22 cellular contexts compared by ENCODE assay signal in genomic region chr2:108538000-108538625, GRCh38. TPM values are rescaled to one million over a fixed set of nuclear protein-coding genes. Genes with fewer than 3 reads are reported as not detected.
A peak's percentile ranks its signal among the peaks of the same experiment; 100 is the strongest.
DNase-seq lines count a peak whose midpoint lies in the region; ATAC-seq, FAIRE-seq and TF ChIP-seq lines count a peak whose summit lies in the region.
"Had no signal": no experiment of that assay in that cellular context is flagged by ENCODE, and none has a peak within 500 bp of the region (broad histone marks: within the 10 kb centered on the region; RNA-seq: fewer than 3 reads in every experiment).

No MANE protein-coding gene starts in this region.

- ATAC-seq in SK-N-SH treated with all-trans-retinoic acid at 6 μM for 48 hours = no peak
- ATAC-seq in stimulated activated memory B cell treated with anti-CD40 and anti-IgM and Interleukin-4, amounts not matched to agents 10 μg/mL and 1 μg/mL and 100 μg/mL, for 72 hours = no peak
- ATAC-seq: activated naive CD8-positive, alpha-beta T cell treated with anti-CD3 and anti-CD28 coated beads, Interleukin-2, amount 50 U/mL, for 24 hours; activated T-helper 17 cell treated with anti-CD3 and anti-CD28 coated beads, Interleukin-2, amount 50 U/mL, for 72 hours; natural killer cell had no signal

- WGBS in SK-N-SH (ENCODE audit: low lambda C conversion rate) = 59% methylated on average over 5 of the region's 5 CpGs

- H3K36me3 ChIP-seq in SK-N-SH (replicated peaks in 1 of 2; ENCODE audit: control insufficient read depth in 1 of 2, insufficient read depth in 2 of 2, low read length in 1 of 2) (peaks cover 0 to 7% of the 10 kb centered on the region in 2 experiments), astrocyte (ENCODE audit: insufficient read depth, low read length) (peaks cover 5% of the 10 kb centered on the region)
- H3K36me3 ChIP-seq: thoracic aorta had no signal

- POLR2A ChIA-PET in SK-N-SH (lab: Yijun Ruan, JAX) = no interaction called here

- H3K27ac Mint-ChIP-seq in astrocyte (ENCODE audit: unreplicated experiment) = peak overlapping the region; percentile 17
- H3K27ac Mint-ChIP-seq in stimulated activated memory B cell treated with anti-CD40 and anti-IgM and Interleukin-4, amounts not matched to agents 10 μg/mL and 1 μg/mL and 100 μg/mL, for 72 hours = peak overlapping the region; percentile 3
- H3K27ac Mint-ChIP-seq: activated naive CD8-positive, alpha-beta T cell treated with anti-CD3 and anti-CD28 coated beads, Interleukin-2, amount 50 U/mL, for 24 hours; activated T-helper 17 cell treated with anti-CD3 and anti-CD28 coated beads, Interleukin-2, amount 50 U/mL, for 72 hours; natural killer cell; T-helper 2 cell treated with Interferon-gamma antibody and Interleukin-4, amounts not matched to agents 5 μg/mL and 100 μg/mL, for 36 hours had no signal

- no peak overlapping the region for H3K9ac ChIP-seq in SK-N-SH
- H3K9ac ChIP-seq in astrocyte (ENCODE audit: low read length) = peak overlapping the region; percentile 95

- H3K27ac ChIP-seq in SK-N-SH (ENCODE audit: low read depth in 2 of 2, low read length in 1 of 2) = no peak overlapping the region
- peak overlapping the region; percentile 17 for H3K27ac ChIP-seq in astrocyte (ENCODE audit: low read depth, low read length)
- H3K27ac ChIP-seq: spleen, thoracic aorta had no signal

- TF ChIP-seq RAD21 in SK-N-SH (IDR thresholded peaks at IDR 0.05; ENCODE audit: low read length) = no peak

- no peak overlapping the region for H2AFZ ChIP-seq in SK-N-SH (ENCODE audit: low read depth)
- H2AFZ ChIP-seq in astrocyte (ENCODE audit: low read depth, low read length) = no peak overlapping the region

- H3K4me3 Mint-ChIP-seq in astrocyte (ENCODE audit: unreplicated experiment) = peak overlapping the region; percentile 95
- H3K4me3 Mint-ChIP-seq in stimulated activated memory B cell treated with anti-CD40 and anti-IgM and Interleukin-4, amounts not matched to agents 10 μg/mL and 1 μg/mL and 100 μg/mL, for 72 hours = no peak overlapping the region
- H3K4me3 Mint-ChIP-seq: activated naive CD8-positive, alpha-beta T cell treated with anti-CD3 and anti-CD28 coated beads, Interleukin-2, amount 50 U/mL, for 24 hours; activated T-helper 17 cell treated with anti-CD3 and anti-CD28 coated beads, Interleukin-2, amount 50 U/mL, for 72 hours; natural killer cell; T-helper 2 cell treated with Interferon-gamma antibody and Interleukin-4, amounts not matched to agents 5 μg/mL and 100 μg/mL, for 36 hours had no signal

- H3K9me2 ChIP-seq in SK-N-SH = no peaks in the 10 kb centered on the region

- H3K9me3 ChIP-seq in SK-N-SH (no peaks in the 10 kb centered on the region), astrocyte (ENCODE audit: insufficient read depth, low read depth, low read length) (no peaks in the 10 kb centered on the region)
- H3K9me3 ChIP-seq: spleen, thoracic aorta had no signal

- H3K4me1 ChIP-seq in SK-N-SH (ENCODE audit: control insufficient read depth in 1 of 2, insufficient read depth in 2 of 2, low read depth in 1 of 2, low read length in 1 of 2) = peaks cover 12 to 15% of the 10 kb centered on the region in 2 experiments; a peak in 3 of 4 replicates
- peaks cover 39% of the 10 kb centered on the region for H3K4me1 ChIP-seq in astrocyte (ENCODE audit: insufficient read depth, low read length)

- no peak for TF ChIP-seq CTCF in SK-N-SH (IDR thresholded peaks at IDR 0.05)
- TF ChIP-seq CTCF in astrocyte (IDR thresholded peaks at IDR 0.05; ENCODE audit: insufficient read depth, low read depth, low read length) = no peak

- DNase-seq in SK-N-SH (no peak), astrocyte (ENCODE audit: low read depth) (no peak), islet precursor cell (peak; percentile 58), GM19238 (ENCODE audit: insufficient read length, low spot score) (no peak), dermis blood vessel endothelial cell (no peak)
- no peak for DNase-seq in stimulated activated CD4-positive, alpha-beta T cell treated with anti-CD3 and anti-CD28 coated beads, Interleukin-2, amount 100 ng/mL, for 24 hours
- DNase-seq: 8988T; activated CD4-positive, CD25-positive, alpha-beta regulatory T cell; activated CD8-positive, alpha-beta memory T cell treated with anti-CD3 and anti-CD28 coated beads for 24 hours; activated naive CD8-positive, alpha-beta T cell treated with anti-CD3 and anti-CD28 coated beads, Interleukin-2, amount 50 U/mL, for 24 hours; effector CD4-positive, alpha-beta T cell; natural killer cell; NCI-H2081; NCI-H524 treated with DMSO at 0.1 percent for 48 hours; spleen had no signal

- peaks cover 5% of the 10 kb centered on the region for H3K36me3 Mint-ChIP-seq in astrocyte (ENCODE audit: low read depth, unreplicated experiment)
- H3K36me3 Mint-ChIP-seq in stimulated activated memory B cell treated with anti-CD40 and anti-IgM and Interleukin-4, amounts not matched to agents 10 μg/mL and 1 μg/mL and 100 μg/mL, for 72 hours = peaks cover 5% of the 10 kb centered on the region
- H3K36me3 Mint-ChIP-seq: natural killer cell had no signal

- no peak for FAIRE-seq in astrocyte (lab: Jason Lieb, UNC)

- H3F3A ChIP-seq in SK-N-SH (replicated peaks; ENCODE audit: insufficient read depth) = peaks cover 12% of the 10 kb centered on the region

- peaks cover 39% of the 10 kb centered on the region for H3K4me1 Mint-ChIP-seq in astrocyte (ENCODE audit: low read depth, unreplicated experiment)
- peaks cover 27% of the 10 kb centered on the region for H3K4me1 Mint-ChIP-seq in stimulated activated memory B cell treated with anti-CD40 and anti-IgM and Interleukin-4, amounts not matched to agents 10 μg/mL and 1 μg/mL and 100 μg/mL, for 72 hours

- H3K4me2 ChIP-seq in SK-N-SH (peak overlapping the region; percentile 8; the same call in 1 of the 2 replicates), astrocyte (ENCODE audit: low read length) (peak overlapping the region; percentile 92)

- no peaks in the 10 kb centered on the region for H3K27me3 Mint-ChIP-seq in astrocyte (ENCODE audit: low read depth, unreplicated experiment)
- no peaks in the 10 kb centered on the region for H3K27me3 Mint-ChIP-seq in stimulated activated memory B cell treated with anti-CD40 and anti-IgM and Interleukin-4, amounts not matched to agents 10 μg/mL and 1 μg/mL and 100 μg/mL, for 72 hours
- H3K27me3 Mint-ChIP-seq: activated naive CD8-positive, alpha-beta T cell treated with anti-CD3 and anti-CD28 coated beads, Interleukin-2, amount 50 U/mL, for 24 hours; activated T-helper 17 cell treated with anti-CD3 and anti-CD28 coated beads, Interleukin-2, amount 50 U/mL, for 72 hours; IgD-negative memory B cell; progenitor cell of endocrine pancreas had no signal

- CTCF ChIA-PET in SK-N-SH (lab: Yijun Ruan, JAX) = interaction anchor here (0.8 kb wide), 1 partner anchor 98 kb away, joined by 3 read pairs; no protein-coding TSS in a partner anchor

- H3K79me2 ChIP-seq in SK-N-SH (ENCODE audit: insufficient read depth) = peaks cover 89% of the 10 kb centered on the region
- peaks cover 85% of the 10 kb centered on the region for H3K79me2 ChIP-seq in astrocyte (ENCODE audit: insufficient read depth, low read length)

- H3K9me3 Mint-ChIP-seq in astrocyte (ENCODE audit: unreplicated experiment) = no peaks in the 10 kb centered on the region
- no peaks in the 10 kb centered on the region for H3K9me3 Mint-ChIP-seq in stimulated activated memory B cell treated with anti-CD40 and anti-IgM and Interleukin-4, amounts not matched to agents 10 μg/mL and 1 μg/mL and 100 μg/mL, for 72 hours
- H3K9me3 Mint-ChIP-seq: activated naive CD8-positive, alpha-beta T cell treated with anti-CD3 and anti-CD28 coated beads, Interleukin-2, amount 50 U/mL, for 24 hours; activated T-helper 17 cell treated with anti-CD3 and anti-CD28 coated beads, Interleukin-2, amount 50 U/mL, for 72 hours; IgD-negative memory B cell; natural killer cell; T-helper 2 cell treated with Interferon-gamma antibody and Interleukin-4, amounts not matched to agents 5 μg/mL and 100 μg/mL, for 36 hours had no signal

- TF ChIP-seq EP300 in SK-N-SH (IDR thresholded peaks at IDR 0.05; ENCODE audit: borderline replicate concordance in 1 of 2, low read depth in 1 of 2, low read length in 1 of 2) = no peak

- peaks cover 74% of the 10 kb centered on the region for H4K20me1 ChIP-seq in SK-N-SH (ENCODE audit: insufficient read depth)
- H4K20me1 ChIP-seq in astrocyte (ENCODE audit: insufficient read depth, low read length) = peaks cover 82% of the 10 kb centered on the region

- H3K27me3 ChIP-seq in SK-N-SH (ENCODE audit: insufficient read depth) (no peaks in the 10 kb centered on the region), astrocyte (ENCODE audit: insufficient read depth, low read length) (no peaks in the 10 kb centered on the region)

- H3K4me3 ChIP-seq in SK-N-SH (ENCODE audit: low read depth in 2 of 2, low read length in 1 of 2) (no peak overlapping the region), astrocyte (ENCODE audit: insufficient read depth, low read depth, low read length) (no peak overlapping the region)
- H3K4me3 ChIP-seq: spleen, thoracic aorta had no signal

TF ChIP-seq in SK-N-SH, 30 proteins besides CTCF, POLR2A, EP300 and RAD21:
- no peak for TF ChIP-seq FOXM1 (IDR thresholded peaks at IDR 0.05; ENCODE audit: low read depth)

TF ChIP-seq in SK-N-SH treated with all-trans-retinoic acid at 6 μM for 48 hours, 23 proteins besides CTCF, POLR2A, EP300 and RAD21 (continues in another document):
- TF ChIP-seq, protein P1, sequence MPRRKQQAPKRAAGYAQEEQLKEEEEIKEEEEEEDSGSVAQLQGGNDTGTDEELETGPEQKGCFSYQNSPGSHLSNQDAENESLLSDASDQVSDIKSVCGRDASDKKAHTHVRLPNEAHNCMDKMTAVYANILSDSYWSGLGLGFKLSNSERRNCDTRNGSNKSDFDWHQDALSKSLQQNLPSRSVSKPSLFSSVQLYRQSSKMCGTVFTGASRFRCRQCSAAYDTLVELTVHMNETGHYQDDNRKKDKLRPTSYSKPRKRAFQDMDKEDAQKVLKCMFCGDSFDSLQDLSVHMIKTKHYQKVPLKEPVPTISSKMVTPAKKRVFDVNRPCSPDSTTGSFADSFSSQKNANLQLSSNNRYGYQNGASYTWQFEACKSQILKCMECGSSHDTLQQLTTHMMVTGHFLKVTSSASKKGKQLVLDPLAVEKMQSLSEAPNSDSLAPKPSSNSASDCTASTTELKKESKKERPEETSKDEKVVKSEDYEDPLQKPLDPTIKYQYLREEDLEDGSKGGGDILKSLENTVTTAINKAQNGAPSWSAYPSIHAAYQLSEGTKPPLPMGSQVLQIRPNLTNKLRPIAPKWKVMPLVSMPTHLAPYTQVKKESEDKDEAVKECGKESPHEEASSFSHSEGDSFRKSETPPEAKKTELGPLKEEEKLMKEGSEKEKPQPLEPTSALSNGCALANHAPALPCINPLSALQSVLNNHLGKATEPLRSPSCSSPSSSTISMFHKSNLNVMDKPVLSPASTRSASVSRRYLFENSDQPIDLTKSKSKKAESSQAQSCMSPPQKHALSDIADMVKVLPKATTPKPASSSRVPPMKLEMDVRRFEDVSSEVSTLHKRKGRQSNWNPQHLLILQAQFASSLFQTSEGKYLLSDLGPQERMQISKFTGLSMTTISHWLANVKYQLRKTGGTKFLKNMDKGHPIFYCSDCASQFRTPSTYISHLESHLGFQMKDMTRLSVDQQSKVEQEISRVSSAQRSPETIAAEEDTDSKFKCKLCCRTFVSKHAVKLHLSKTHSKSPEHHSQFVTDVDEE (CRISPR knock-in tag; IDR thresholded peaks at IDR 0.05) = no peak

RNA-seq across cellular contexts. Expression of gene LIMS1, which starts 3.8 kb away (rescaled TPM):
- polyA plus RNA-seq in SK-N-SH (2012; rRNA removed) = 123 and 131 TPM in 2 replicates
- 93.1 and 107 TPM in 2 replicates for polyA plus RNA-seq in SK-N-SH (2012; cell fraction: cytosol; rRNA removed)
- polyA plus RNA-seq in SK-N-SH (2012; cell fraction: nucleus; rRNA removed) = 104 and 182 TPM in 2 replicates
- total RNA-seq in astrocyte (202 and 205 TPM in 2 replicates), dermis blood vessel endothelial cell (430 and 494 TPM in 2 replicates)
